Comparison of ENCODE assay signal across 1 cellular context in genomic region chr9:99052849-99053715, GRCh38.
TF ChIP-seq lines count a peak whose summit lies in the region.

No MANE protein-coding gene starts in this region.

TF ChIP-seq in HepG2, 621 proteins besides CTCF, POLR2A, EP300 and RAD21:
- TF ChIP-seq, protein P1, sequence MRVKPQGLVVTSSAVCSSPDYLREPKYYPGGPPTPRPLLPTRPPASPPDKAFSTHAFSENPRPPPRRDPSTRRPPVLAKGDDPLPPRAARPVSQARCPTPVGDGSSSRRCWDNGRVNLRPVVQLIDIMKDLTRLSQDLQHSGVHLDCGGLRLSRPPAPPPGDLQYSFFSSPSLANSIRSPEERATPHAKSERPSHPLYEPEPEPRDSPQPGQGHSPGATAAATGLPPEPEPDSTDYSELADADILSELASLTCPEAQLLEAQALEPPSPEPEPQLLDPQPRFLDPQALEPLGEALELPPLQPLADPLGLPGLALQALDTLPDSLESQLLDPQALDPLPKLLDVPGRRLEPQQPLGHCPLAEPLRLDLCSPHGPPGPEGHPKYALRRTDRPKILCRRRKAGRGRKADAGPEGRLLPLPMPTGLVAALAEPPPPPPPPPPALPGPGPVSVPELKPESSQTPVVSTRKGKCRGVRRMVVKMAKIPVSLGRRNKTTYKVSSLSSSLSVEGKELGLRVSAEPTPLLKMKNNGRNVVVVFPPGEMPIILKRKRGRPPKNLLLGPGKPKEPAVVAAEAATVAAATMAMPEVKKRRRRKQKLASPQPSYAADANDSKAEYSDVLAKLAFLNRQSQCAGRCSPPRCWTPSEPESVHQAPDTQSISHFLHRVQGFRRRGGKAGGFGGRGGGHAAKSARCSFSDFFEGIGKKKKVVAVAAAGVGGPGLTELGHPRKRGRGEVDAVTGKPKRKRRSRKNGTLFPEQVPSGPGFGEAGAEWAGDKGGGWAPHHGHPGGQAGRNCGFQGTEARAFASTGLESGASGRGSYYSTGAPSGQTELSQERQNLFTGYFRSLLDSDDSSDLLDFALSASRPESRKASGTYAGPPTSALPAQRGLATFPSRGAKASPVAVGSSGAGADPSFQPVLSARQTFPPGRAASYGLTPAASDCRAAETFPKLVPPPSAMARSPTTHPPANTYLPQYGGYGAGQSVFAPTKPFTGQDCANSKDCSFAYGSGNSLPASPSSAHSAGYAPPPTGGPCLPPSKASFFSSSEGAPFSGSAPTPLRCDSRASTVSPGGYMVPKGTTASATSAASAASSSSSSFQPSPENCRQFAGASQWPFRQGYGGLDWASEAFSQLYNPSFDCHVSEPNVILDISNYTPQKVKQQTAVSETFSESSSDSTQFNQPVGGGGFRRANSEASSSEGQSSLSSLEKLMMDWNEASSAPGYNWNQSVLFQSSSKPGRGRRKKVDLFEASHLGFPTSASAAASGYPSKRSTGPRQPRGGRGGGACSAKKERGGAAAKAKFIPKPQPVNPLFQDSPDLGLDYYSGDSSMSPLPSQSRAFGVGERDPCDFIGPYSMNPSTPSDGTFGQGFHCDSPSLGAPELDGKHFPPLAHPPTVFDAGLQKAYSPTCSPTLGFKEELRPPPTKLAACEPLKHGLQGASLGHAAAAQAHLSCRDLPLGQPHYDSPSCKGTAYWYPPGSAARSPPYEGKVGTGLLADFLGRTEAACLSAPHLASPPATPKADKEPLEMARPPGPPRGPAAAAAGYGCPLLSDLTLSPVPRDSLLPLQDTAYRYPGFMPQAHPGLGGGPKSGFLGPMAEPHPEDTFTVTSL (CRISPR knock-in tag; IDR thresholded peaks at IDR 0.05; ENCODE audit: borderline replicate concordance): no peak
- TF ChIP-seq, protein P2, sequence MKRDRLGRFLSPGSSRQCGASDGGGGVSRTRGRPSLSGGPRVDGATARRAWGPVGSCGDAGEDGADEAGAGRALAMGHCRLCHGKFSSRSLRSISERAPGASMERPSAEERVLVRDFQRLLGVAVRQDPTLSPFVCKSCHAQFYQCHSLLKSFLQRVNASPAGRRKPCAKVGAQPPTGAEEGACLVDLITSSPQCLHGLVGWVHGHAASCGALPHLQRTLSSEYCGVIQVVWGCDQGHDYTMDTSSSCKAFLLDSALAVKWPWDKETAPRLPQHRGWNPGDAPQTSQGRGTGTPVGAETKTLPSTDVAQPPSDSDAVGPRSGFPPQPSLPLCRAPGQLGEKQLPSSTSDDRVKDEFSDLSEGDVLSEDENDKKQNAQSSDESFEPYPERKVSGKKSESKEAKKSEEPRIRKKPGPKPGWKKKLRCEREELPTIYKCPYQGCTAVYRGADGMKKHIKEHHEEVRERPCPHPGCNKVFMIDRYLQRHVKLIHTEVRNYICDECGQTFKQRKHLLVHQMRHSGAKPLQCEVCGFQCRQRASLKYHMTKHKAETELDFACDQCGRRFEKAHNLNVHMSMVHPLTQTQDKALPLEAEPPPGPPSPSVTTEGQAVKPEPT (CRISPR knock-in tag; IDR thresholded peaks at IDR 0.05; ENCODE audit: low read depth): no peak
- TF ChIP-seq, protein P3, sequence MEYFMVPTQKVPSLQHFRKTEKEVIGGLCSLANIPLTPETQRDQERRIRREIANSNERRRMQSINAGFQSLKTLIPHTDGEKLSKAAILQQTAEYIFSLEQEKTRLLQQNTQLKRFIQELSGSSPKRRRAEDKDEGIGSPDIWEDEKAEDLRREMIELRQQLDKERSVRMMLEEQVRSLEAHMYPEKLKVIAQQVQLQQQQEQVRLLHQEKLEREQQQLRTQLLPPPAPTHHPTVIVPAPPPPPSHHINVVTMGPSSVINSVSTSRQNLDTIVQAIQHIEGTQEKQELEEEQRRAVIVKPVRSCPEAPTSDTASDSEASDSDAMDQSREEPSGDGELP (IDR thresholded peaks at IDR 0.05; ENCODE audit: borderline replicate concordance, low read depth): no peak
- no peak for TF ChIP-seq REST (IDR thresholded peaks at IDR 0.05; ENCODE audit: borderline replicate concordance in 1 of 2, low read depth in 1 of 2, low read length in 2 of 2)
- 0 out of 2 replicates have a peak, but pooled peaks have one; percentile 4 for TF ChIP-seq MAFF (IDR thresholded peaks at IDR 0.05; ENCODE audit: low read depth, low read length)
- TF ChIP-seq MLX (CRISPR knock-in tag; IDR thresholded peaks at IDR 0.05): no peak
- TF ChIP-seq SCMH1 (CRISPR knock-in tag; IDR thresholded peaks at IDR 0.05; ENCODE audit: borderline replicate concordance): no peak
